8 cellular contexts compared by ENCODE assay signal in genomic region chr9:94375192-94375591, GRCh38. TPM values are rescaled to one million over a fixed set of nuclear protein-coding genes. Genes with fewer than 3 reads are reported as not detected.
DNase-seq lines count a peak whose midpoint lies in the region; ATAC-seq and TF ChIP-seq lines count a peak whose summit lies in the region.
"Not testable (repeated sequence)": the region's sequence is repeated elsewhere in the genome, so short reads cannot be mapped to it uniquely, and the experiment has no call there.

No MANE protein-coding gene starts in this region.

- H3K9me2 ChIP-seq in MM.1S (replicated peaks; ENCODE audit: insufficient read depth, low read length) = not testable (repeated sequence)

- peak overlapping the region; percentile 79; the same call in 1 of the 2 replicates for H3K9ac ChIP-seq in BLaER1
- peak overlapping the region; percentile 45; the same call in 1 of the 2 replicates for H3K9ac ChIP-seq in MM.1S (ENCODE audit: low read length)
- H3K9ac ChIP-seq in skeletal muscle satellite cell (ENCODE audit: low read depth, low read length) = peak overlapping the region; percentile 80

- not testable (repeated sequence) for H3K27ac ChIP-seq in BLaER1; ectodermal cell (ENCODE audit: insufficient read depth, low read depth, low read length, poor library complexity, severe bottlenecking)
- peak overlapping the region; percentile 45; the same call in 1 of the 2 replicates for H3K27ac ChIP-seq in MM.1S (ENCODE audit: low read length)

- H3K27me3 ChIP-seq in BLaER1; MM.1S (replicated peaks; ENCODE audit: insufficient read depth, low read length); ectodermal cell (ENCODE audit: control insufficient read depth, insufficient read depth, low read length, poor library complexity, severe bottlenecking); skeletal muscle satellite cell (ENCODE audit: control insufficient read depth, insufficient read depth, low read length): not testable (repeated sequence)

- not testable (repeated sequence) for H4K20me1 ChIP-seq in BLaER1; MM.1S (ENCODE audit: insufficient read depth, low read length)

- peak overlapping the region; percentile 92 for H3K27ac Mint-ChIP-seq in activated CD4-positive, alpha-beta T cell treated with anti-CD3 and anti-CD28 coated beads, Interleukin-2, amount 10 ng/mL, durations not matched to agents 7 days and 5 days

- peak overlapping the region; percentile 86 for H3K4me3 Mint-ChIP-seq in activated CD4-positive, alpha-beta T cell treated with anti-CD3 and anti-CD28 coated beads, Interleukin-2, amount 10 ng/mL, durations not matched to agents 7 days and 5 days

- H3K79me2 ChIP-seq in MM.1S (ENCODE audit: low read length) = peaks cover 19% of the 10 kb centered on the region

- not testable (repeated sequence) for H2AFZ ChIP-seq in MM.1S (ENCODE audit: low read length)

- not testable (repeated sequence) for H3K9me3 ChIP-seq in BLaER1; MM.1S (replicated peaks; ENCODE audit: insufficient read depth, low read length); ectodermal cell (ENCODE audit: control insufficient read depth, low read length); skeletal muscle satellite cell (replicated peaks; ENCODE audit: low read length)

- not testable (repeated sequence) for H3K36me3 Mint-ChIP-seq in activated CD4-positive, alpha-beta T cell treated with anti-CD3 and anti-CD28 coated beads, Interleukin-2, amount 10 ng/mL, durations not matched to agents 7 days and 5 days (ENCODE audit: low read depth)

- not testable (repeated sequence) for H3K36me3 ChIP-seq in BLaER1; MM.1S (replicated peaks; ENCODE audit: insufficient read depth, low read length); ectodermal cell (ENCODE audit: control insufficient read depth, insufficient read depth, low read length); skeletal muscle satellite cell (ENCODE audit: insufficient read depth, low read length)

- POLR2A ChIA-PET in activated CD4-positive, alpha-beta T cell treated with anti-CD3 and anti-CD28 coated beads, Interleukin-2, amount 10 ng/mL, durations not matched to agents 7 days and 5 days (lab: Charles Lee) = not testable (repeated sequence)

- DNase-seq in MM.1S (peak; percentile 31), left colon (peak in 1 of 2 donors; percentile 13)
- peak; percentile 11 for DNase-seq in activated CD4-positive, alpha-beta T cell treated with anti-CD3 and anti-CD28 coated beads, Interleukin-2, amount 10 ng/mL, durations not matched to agents 7 days and 5 days

- H3K4me1 ChIP-seq in BLaER1; MM.1S (ENCODE audit: low read length); ectodermal cell (ENCODE audit: control insufficient read depth, insufficient read depth, low read length); skeletal muscle satellite cell (ENCODE audit: control insufficient read depth, insufficient read depth, low read length): not testable (repeated sequence)

- ATAC-seq in GM19043 (IDR thresholded peaks at IDR 0.05; ENCODE audit: low read depth, unreplicated experiment) (peak; percentile 47), HG02852 (IDR thresholded peaks at IDR 0.05; ENCODE audit: unreplicated experiment) (peak; percentile 58), left colon (peak; percentile 73)

- not testable (repeated sequence) for TF ChIP-seq CTCF in MM.1S (IDR thresholded peaks at IDR 0.05; ENCODE audit: low read length)

- not testable (repeated sequence) for H3F3A ChIP-seq in MM.1S (ENCODE audit: insufficient read depth, low read length)

- CTCF ChIA-PET in activated CD4-positive, alpha-beta T cell treated with anti-CD3 and anti-CD28 coated beads, Interleukin-2, amount 10 ng/mL, durations not matched to agents 7 days and 5 days (lab: Charles Lee) = not testable (repeated sequence)

- H3K4me1 Mint-ChIP-seq in activated CD4-positive, alpha-beta T cell treated with anti-CD3 and anti-CD28 coated beads, Interleukin-2, amount 10 ng/mL, durations not matched to agents 7 days and 5 days = not testable (repeated sequence)

- peak overlapping the region; percentile 59 for H3K4me2 ChIP-seq in BLaER1
- H3K4me2 ChIP-seq in MM.1S (ENCODE audit: low read depth, low read length) = not testable (repeated sequence)
- peak overlapping the region; percentile 79 for H3K4me2 ChIP-seq in skeletal muscle satellite cell (ENCODE audit: low read length)

- intact Hi-C loops in left colon (cut with DNase I, micrococcal nuclease) = not testable (repeated sequence)

- H3K4me3 ChIP-seq in BLaER1 (peak overlapping the region; percentile 78), MM.1S (ENCODE audit: low read length) (peak overlapping the region; percentile 42; the same call in 1 of the 2 replicates), ectodermal cell (ENCODE audit: insufficient read depth, low read depth, low read length) (peak overlapping the region; percentile 45), skeletal muscle satellite cell (ENCODE audit: low read length) (peak overlapping the region; percentile 78)

- not testable (repeated sequence) for H3K9me3 Mint-ChIP-seq in activated CD4-positive, alpha-beta T cell treated with anti-CD3 and anti-CD28 coated beads, Interleukin-2, amount 10 ng/mL, durations not matched to agents 7 days and 5 days

- not testable (repeated sequence) for H3K27me3 Mint-ChIP-seq in activated CD4-positive, alpha-beta T cell treated with anti-CD3 and anti-CD28 coated beads, Interleukin-2, amount 10 ng/mL, durations not matched to agents 7 days and 5 days

- WGBS in ectodermal cell, 2 experiments = 2% methylated on average over 8 to 12 of the region's 18 CpGs

RNA-seq across cellular contexts. Expression of gene NUTM2F, which starts 46.7 kb away (rescaled TPM):
- total RNA-seq in activated CD4-positive, alpha-beta T cell treated with anti-CD3 and anti-CD28 coated beads, Interleukin-2, amount 10 ng/mL, durations not matched to agents 7 days and 5 days = not detected
- polyA plus RNA-seq in ectodermal cell (2013, experiment 1 of 4) = 0.15 TPM
- not detected for polyA plus RNA-seq in ectodermal cell (2013, experiment 2 of 4)
- not detected for polyA plus RNA-seq in ectodermal cell (2013, experiment 3 of 4)
- 0.16 TPM for polyA plus RNA-seq in ectodermal cell (2013, experiment 4 of 4)
- not detected for total RNA-seq in left colon
- not detected in 2 replicates for total RNA-seq in skeletal muscle satellite cell (2012; rRNA removed)
